2 cellular contexts compared by ENCODE assay signal in the genomic region with DNA sequence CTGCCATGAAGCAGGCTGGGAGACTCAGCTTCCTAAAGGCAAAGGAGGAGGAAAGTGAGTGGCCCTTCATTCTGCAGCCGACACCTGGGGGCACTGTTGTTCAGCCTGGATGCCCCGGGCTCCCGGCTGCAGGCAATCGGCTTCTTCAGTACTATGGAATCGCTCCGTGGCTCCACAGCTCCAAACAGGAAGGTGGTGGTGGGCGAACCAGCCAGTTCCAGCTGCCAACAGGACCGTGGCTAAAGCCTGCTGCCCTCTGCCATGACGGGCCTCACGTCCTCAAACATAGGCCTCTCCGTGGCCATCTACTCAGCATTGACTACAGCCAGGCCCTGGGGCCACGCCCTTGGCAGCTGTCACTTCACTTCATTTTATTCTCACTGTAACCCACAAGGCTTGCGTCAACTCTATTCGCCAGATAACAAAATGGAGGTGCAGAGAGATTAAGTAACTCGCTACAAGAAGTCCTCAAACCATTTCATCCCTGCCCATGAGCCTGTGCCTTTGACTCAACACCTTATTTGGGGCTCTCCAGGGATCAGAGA.
A peak's percentile ranks its signal among the peaks of the same experiment; 100 is the strongest.
TF ChIP-seq lines count a peak whose summit lies in the region.

No MANE protein-coding gene starts in this region.

TF ChIP-seq in HCT116, 20 proteins besides CTCF, POLR2A, EP300 and RAD21 (continued from another document):
- peak; percentile 17 for TF ChIP-seq YY1 (IDR thresholded peaks at IDR 0.05; ENCODE audit: extremely low read depth, insufficient replicate concordance, low read depth, low read length)
- TF ChIP-seq, protein P1, sequence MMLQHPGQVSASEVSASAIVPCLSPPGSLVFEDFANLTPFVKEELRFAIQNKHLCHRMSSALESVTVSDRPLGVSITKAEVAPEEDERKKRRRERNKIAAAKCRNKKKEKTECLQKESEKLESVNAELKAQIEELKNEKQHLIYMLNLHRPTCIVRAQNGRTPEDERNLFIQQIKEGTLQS (IDR thresholded peaks at IDR 0.05), result no peak

TF ChIP-seq in HepG2, 621 proteins besides CTCF, POLR2A, EP300 and RAD21 (continued from another document and continues in another):
- 0 out of 2 replicates have a peak, but pooled peaks have one; percentile 22 for TF ChIP-seq ZBTB20 (CRISPR knock-in tag; IDR thresholded peaks at IDR 0.05; ENCODE audit: borderline replicate concordance, low read depth)
- TF ChIP-seq DPF2 (CRISPR knock-in tag; IDR thresholded peaks at IDR 0.05; ENCODE audit: borderline replicate concordance, low read depth), result no peak
- no peak for TF ChIP-seq ZNF256 (CRISPR knock-in tag; conservative IDR thresholded peaks at IDR 0.05)
- 0 out of 2 replicates have a peak, but pooled peaks have one; percentile 14 for TF ChIP-seq MEIS2 (CRISPR knock-in tag; IDR thresholded peaks at IDR 0.05)
- TF ChIP-seq NR0B2 (CRISPR knock-in tag; IDR thresholded peaks at IDR 0.05), result 0 out of 2 replicates have a peak, but pooled peaks have one; percentile 33
- TF ChIP-seq, protein P2, sequence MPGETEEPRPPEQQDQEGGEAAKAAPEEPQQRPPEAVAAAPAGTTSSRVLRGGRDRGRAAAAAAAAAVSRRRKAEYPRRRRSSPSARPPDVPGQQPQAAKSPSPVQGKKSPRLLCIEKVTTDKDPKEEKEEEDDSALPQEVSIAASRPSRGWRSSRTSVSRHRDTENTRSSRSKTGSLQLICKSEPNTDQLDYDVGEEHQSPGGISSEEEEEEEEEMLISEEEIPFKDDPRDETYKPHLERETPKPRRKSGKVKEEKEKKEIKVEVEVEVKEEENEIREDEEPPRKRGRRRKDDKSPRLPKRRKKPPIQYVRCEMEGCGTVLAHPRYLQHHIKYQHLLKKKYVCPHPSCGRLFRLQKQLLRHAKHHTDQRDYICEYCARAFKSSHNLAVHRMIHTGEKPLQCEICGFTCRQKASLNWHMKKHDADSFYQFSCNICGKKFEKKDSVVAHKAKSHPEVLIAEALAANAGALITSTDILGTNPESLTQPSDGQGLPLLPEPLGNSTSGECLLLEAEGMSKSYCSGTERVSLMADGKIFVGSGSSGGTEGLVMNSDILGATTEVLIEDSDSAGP (CRISPR knock-in tag; IDR thresholded peaks at IDR 0.05; ENCODE audit: borderline replicate concordance), result peak; percentile 47; the same call in 1 of the 2 replicates
- no peak for TF ChIP-seq ZFP37 (CRISPR knock-in tag; IDR thresholded peaks at IDR 0.05; ENCODE audit: borderline replicate concordance)
- no peak for TF ChIP-seq NFATC3 (CRISPR knock-in tag; IDR thresholded peaks at IDR 0.05)
- peak; percentile 48; the same call in 1 of the 2 replicates for TF ChIP-seq HIVEP1 (CRISPR knock-in tag; IDR thresholded peaks at IDR 0.05)
- peak; percentile 93 for TF ChIP-seq STAG1 (CRISPR knock-in tag; IDR thresholded peaks at IDR 0.05)
- TF ChIP-seq DNMT1 (CRISPR knock-in tag; IDR thresholded peaks at IDR 0.05), result no peak
- TF ChIP-seq THAP8 (CRISPR knock-in tag; IDR thresholded peaks at IDR 0.05; ENCODE audit: borderline replicate concordance), result no peak
- no peak for TF ChIP-seq ZFYVE20 (CRISPR knock-in tag; IDR thresholded peaks at IDR 0.05; ENCODE audit: borderline replicate concordance, low read depth)
- TF ChIP-seq TIGD3 (CRISPR knock-in tag; IDR thresholded peaks at IDR 0.05; ENCODE audit: borderline replicate concordance), result no peak
- no peak for TF ChIP-seq ZSCAN9 (CRISPR knock-in tag; IDR thresholded peaks at IDR 0.05; ENCODE audit: borderline replicate concordance)
- TF ChIP-seq ZNF430 (CRISPR knock-in tag; IDR thresholded peaks at IDR 0.05), result no peak
- no peak for TF ChIP-seq ZNF317 (CRISPR knock-in tag; IDR thresholded peaks at IDR 0.05)
- peak; percentile 37; the same call in 1 of the 2 replicates for TF ChIP-seq ZNF292 (CRISPR knock-in tag; IDR thresholded peaks at IDR 0.05; ENCODE audit: borderline replicate concordance, low read depth)
- no peak for TF ChIP-seq FIP1L1 (IDR thresholded peaks at IDR 0.05; ENCODE audit: borderline replicate concordance, insufficient read depth, low read depth, low read length)
- no peak for TF ChIP-seq BHLHE40 (IDR thresholded peaks at IDR 0.05; ENCODE audit: low read length)
- 0 out of 2 replicates have a peak, but pooled peaks have one; percentile 57 for TF ChIP-seq HNF1B (CRISPR knock-in tag; IDR thresholded peaks at IDR 0.05)
- 0 out of 2 replicates have a peak, but pooled peaks have one; percentile 29 for TF ChIP-seq NRL (CRISPR knock-in tag; IDR thresholded peaks at IDR 0.05; ENCODE audit: borderline replicate concordance)
- 0 out of 2 replicates have a peak, but pooled peaks have one; percentile 42 for TF ChIP-seq ZNF580 (CRISPR knock-in tag; IDR thresholded peaks at IDR 0.05; ENCODE audit: borderline replicate concordance, low read depth)
- TF ChIP-seq, protein P3, sequence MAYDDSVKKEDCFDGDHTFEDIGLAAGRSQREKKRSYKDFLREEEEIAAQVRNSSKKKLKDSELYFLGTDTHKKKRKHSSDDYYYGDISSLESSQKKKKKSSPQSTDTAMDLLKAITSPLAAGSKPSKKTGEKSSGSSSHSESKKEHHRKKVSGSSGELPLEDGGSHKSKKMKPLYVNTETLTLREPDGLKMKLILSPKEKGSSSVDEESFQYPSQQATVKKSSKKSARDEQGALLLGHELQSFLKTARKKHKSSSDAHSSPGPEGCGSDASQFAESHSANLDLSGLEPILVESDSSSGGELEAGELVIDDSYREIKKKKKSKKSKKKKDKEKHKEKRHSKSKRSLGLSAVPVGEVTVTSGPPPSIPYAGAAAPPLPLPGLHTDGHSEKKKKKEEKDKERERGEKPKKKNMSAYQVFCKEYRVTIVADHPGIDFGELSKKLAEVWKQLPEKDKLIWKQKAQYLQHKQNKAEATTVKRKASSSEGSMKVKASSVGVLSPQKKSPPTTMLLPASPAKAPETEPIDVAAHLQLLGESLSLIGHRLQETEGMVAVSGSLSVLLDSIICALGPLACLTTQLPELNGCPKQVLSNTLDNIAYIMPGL (CRISPR knock-in tag; IDR thresholded peaks at IDR 0.05; ENCODE audit: borderline replicate concordance in 1 of 2, low read depth in 1 of 2), result no peak
- peak; percentile 50 for TF ChIP-seq YY1 (IDR thresholded peaks at IDR 0.05; ENCODE audit: insufficient read depth, insufficient replicate concordance, low read depth, low read length)
- no peak for TF ChIP-seq NPAS2 (CRISPR knock-in tag; IDR thresholded peaks at IDR 0.05; ENCODE audit: borderline replicate concordance)
- TF ChIP-seq XRCC5 (optimal IDR thresholded peaks at IDR 0.05; ENCODE audit: low read length), result peak; percentile 67
- TF ChIP-seq, protein P4, sequence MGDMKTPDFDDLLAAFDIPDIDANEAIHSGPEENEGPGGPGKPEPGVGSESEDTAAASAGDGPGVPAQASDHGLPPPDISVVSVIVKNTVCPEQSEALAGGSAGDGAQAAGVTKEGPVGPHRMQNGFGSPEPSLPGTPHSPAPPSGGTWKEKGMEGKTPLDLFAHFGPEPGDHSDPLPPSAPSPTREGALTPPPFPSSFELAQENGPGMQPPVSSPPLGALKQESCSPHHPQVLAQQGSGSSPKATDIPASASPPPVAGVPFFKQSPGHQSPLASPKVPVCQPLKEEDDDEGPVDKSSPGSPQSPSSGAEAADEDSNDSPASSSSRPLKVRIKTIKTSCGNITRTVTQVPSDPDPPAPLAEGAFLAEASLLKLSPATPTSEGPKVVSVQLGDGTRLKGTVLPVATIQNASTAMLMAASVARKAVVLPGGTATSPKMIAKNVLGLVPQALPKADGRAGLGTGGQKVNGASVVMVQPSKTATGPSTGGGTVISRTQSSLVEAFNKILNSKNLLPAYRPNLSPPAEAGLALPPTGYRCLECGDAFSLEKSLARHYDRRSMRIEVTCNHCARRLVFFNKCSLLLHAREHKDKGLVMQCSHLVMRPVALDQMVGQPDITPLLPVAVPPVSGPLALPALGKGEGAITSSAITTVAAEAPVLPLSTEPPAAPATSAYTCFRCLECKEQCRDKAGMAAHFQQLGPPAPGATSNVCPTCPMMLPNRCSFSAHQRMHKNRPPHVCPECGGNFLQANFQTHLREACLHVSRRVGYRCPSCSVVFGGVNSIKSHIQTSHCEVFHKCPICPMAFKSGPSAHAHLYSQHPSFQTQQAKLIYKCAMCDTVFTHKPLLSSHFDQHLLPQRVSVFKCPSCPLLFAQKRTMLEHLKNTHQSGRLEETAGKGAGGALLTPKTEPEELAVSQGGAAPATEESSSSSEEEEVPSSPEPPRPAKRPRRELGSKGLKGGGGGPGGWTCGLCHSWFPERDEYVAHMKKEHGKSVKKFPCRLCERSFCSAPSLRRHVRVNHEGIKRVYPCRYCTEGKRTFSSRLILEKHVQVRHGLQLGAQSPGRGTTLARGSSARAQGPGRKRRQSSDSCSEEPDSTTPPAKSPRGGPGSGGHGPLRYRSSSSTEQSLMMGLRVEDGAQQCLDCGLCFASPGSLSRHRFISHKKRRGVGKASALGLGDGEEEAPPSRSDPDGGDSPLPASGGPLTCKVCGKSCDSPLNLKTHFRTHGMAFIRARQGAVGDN (CRISPR knock-in tag; IDR thresholded peaks at IDR 0.05), result peak; percentile 48
- peak; percentile 28; the same call in 1 of the 2 replicates for TF ChIP-seq SPEN (CRISPR knock-in tag; IDR thresholded peaks at IDR 0.05; ENCODE audit: low read depth)
- TF ChIP-seq SOX6 (IDR thresholded peaks at IDR 0.05), result no peak
- peak; percentile 30; the same call in 1 of the 2 replicates for TF ChIP-seq SOX6 (CRISPR knock-in tag; IDR thresholded peaks at IDR 0.05)
- TF ChIP-seq ZNF33B (CRISPR knock-in tag; IDR thresholded peaks at IDR 0.05), result no peak
- TF ChIP-seq IRF9 (CRISPR knock-in tag; IDR thresholded peaks at IDR 0.05; ENCODE audit: borderline replicate concordance), result no peak
- TF ChIP-seq TMF1 (CRISPR knock-in tag; IDR thresholded peaks at IDR 0.05; ENCODE audit: low read depth), result no peak
- TF ChIP-seq KLF16 (CRISPR knock-in tag; IDR thresholded peaks at IDR 0.05), result no peak
- peak; percentile 73 for TF ChIP-seq SMC3 (IDR thresholded peaks at IDR 0.05; ENCODE audit: low read length)
- TF ChIP-seq KDM5B (CRISPR knock-in tag; IDR thresholded peaks at IDR 0.05; ENCODE audit: borderline replicate concordance), result peak; percentile 48; the same call in 1 of the 2 replicates
- no peak for TF ChIP-seq HMG20A (CRISPR knock-in tag; IDR thresholded peaks at IDR 0.05; ENCODE audit: borderline replicate concordance)
- no peak for TF ChIP-seq HOXA5 (CRISPR knock-in tag; IDR thresholded peaks at IDR 0.05)
- no peak for TF ChIP-seq THYN1 (CRISPR knock-in tag; IDR thresholded peaks at IDR 0.05; ENCODE audit: borderline replicate concordance, low read depth)
- TF ChIP-seq ELF1 (CRISPR knock-in tag; IDR thresholded peaks at IDR 0.05), result 0 out of 2 replicates have a peak, but pooled peaks have one; percentile 10
- no peak for TF ChIP-seq REXO4 (CRISPR knock-in tag; IDR thresholded peaks at IDR 0.05; ENCODE audit: borderline replicate concordance)
- TF ChIP-seq, protein P5, sequence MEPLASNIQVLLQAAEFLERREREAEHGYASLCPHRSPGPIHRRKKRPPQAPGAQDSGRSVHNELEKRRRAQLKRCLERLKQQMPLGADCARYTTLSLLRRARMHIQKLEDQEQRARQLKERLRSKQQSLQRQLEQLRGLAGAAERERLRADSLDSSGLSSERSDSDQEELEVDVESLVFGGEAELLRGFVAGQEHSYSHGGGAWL (CRISPR knock-in tag; IDR thresholded peaks at IDR 0.05), result no peak
- TF ChIP-seq CCDC6 (CRISPR knock-in tag; IDR thresholded peaks at IDR 0.05), result peak; percentile 23; the same call in 1 of the 2 replicates
